In genomic region chr22:43375951-43376455, GRCh38 we compare ENCODE assay signal across 15 cellular contexts. TPM values are rescaled to one million over a fixed set of nuclear protein-coding genes. Genes with fewer than 3 reads are reported as not detected.
"Had no signal": no experiment of that assay in that cellular context is flagged by ENCODE, and none has a peak within 500 bp of the region (broad histone marks: within the 10 kb centered on the region; RNA-seq: fewer than 3 reads in every experiment).

No MANE protein-coding gene starts in this region.

- H3K27ac Mint-ChIP-seq: activated naive CD8-positive, alpha-beta T cell; activated T-cell treated with anti-CD3 and anti-CD28 coated beads, Interleukin-2, amount 50 U/mL, for 24 hours had no signal

- ATAC-seq: gastrocnemius medialis, heart right ventricle, left ventricle myocardium superior had no signal

- H3K4me3 ChIP-seq: esophagus squamous epithelium, gastrocnemius medialis, heart right ventricle had no signal

- DNase-seq: activated effector memory CD4-positive, alpha-beta T cell treated with Interleukin-2 at 50 U/mL for 16 hours; activated T-cell treated with anti-CD3 and anti-CD28 coated beads, Interleukin-2, amount 50 U/mL, for 24 hours; anterior cingulate cortex; esophagus squamous epithelium; gastrocnemius medialis; heart right ventricle; left ventricle myocardium superior; stimulated activated CD4-positive, alpha-beta T cell treated with anti-CD3 and anti-CD28 coated beads, Interleukin-15, amount 100 ng/mL, for 24 hours; stimulated activated CD4-positive, alpha-beta T cell treated with anti-CD3 and anti-CD28 coated beads, Interleukin-4, amount 100 ng/mL, for 24 hours had no signal

- H3K4me1 ChIP-seq: gastrocnemius medialis had no signal

- H3K36me3 ChIP-seq: esophagus squamous epithelium, gastrocnemius medialis, heart right ventricle had no signal

- H3K9me3 Mint-ChIP-seq: activated T-cell treated with anti-CD3 and anti-CD28 coated beads, Interleukin-2, amount 50 U/mL, for 24 hours had no signal

- FAIRE-seq: colon, kidney, TTC549, urothelium cell line had no signal

- H3K27ac ChIP-seq: esophagus squamous epithelium, gastrocnemius medialis, heart right ventricle had no signal

- H3K4me3 Mint-ChIP-seq: activated naive CD8-positive, alpha-beta T cell; activated T-cell treated with anti-CD3 and anti-CD28 coated beads, Interleukin-2, amount 50 U/mL, for 24 hours had no signal

RNA-seq across cellular contexts. Expression of gene MPPED1, which starts 35.8 kb away (rescaled TPM):
- total RNA-seq: esophagus squamous epithelium, gastrocnemius medialis, heart right ventricle, kidney, left ventricle myocardium superior, osteocyte had no signal
